In the genomic region with DNA sequence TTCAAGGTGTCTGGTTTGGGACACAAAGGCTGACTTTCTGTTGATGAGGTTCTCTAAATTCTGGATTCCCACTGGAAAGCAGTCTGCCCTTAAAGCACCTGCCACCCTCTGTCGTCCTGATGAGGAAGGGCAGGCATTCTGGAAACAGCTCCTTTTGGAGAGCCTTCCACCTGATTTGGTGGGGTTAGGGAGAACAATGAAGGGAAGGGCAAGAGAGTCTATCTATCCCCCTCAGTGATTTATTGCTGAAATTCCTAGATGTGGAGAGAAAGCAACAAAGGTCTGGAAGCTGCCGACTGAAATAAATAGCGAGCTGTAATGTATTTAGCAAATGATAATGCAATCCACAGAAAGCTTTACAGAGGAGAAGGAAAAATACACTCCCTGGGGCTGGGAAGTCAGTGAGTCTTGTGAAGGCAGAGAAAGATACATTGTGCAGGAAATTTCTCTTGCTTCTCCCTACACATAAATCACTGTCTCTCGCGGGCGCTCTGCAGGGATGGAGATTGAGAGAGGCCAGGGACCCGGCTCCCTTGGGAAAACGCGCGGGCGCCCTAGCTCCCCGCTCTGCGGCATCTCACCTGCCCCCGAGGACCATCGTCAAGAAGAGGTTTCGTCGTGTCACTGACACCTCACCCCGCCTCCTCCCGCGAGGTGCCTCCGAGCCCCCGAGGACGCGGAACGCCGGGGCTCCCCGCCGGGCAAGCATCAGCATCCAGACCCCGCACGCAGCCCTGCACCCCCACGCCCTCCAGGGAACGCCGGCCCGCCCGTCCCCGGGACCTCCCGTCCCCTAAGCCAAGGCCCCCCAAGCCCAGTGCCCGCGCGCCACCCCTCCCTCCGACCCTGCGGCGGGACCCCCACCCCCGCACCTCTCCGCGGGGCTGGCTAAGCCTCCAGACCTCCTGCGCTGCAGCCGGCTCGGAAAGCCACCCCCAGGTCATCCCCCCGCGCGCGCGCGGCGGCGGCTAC, we compare ENCODE assay signal across 8 cellular contexts. TPM values are rescaled to one million over a fixed set of nuclear protein-coding genes. Genes with fewer than 3 reads are reported as not detected.
A peak's percentile ranks its signal among the peaks of the same experiment; 100 is the strongest.
DNase-seq lines count a peak whose midpoint lies in the region; ATAC-seq and TF ChIP-seq lines count a peak whose summit lies in the region.

No MANE protein-coding gene starts in this region.

- H3K36me3 Mint-ChIP-seq in IgD-negative memory B cell, result no peaks in the 10 kb centered on the region

- TF ChIP-seq CTCF in left lung (IDR thresholded peaks at IDR 0.05), result peak; percentile 37

- H3K27ac ChIP-seq in SK-N-MC (no peak overlapping the region), left lung (peak overlapping the region in 1 of 2 donors; percentile 83)

- H3K27me3 ChIP-seq in left lung, result peaks cover 0 to 59% of the 10 kb centered on the region in 2 donors

- peak; percentile 6 for DNase-seq in activated effector memory CD4-positive, alpha-beta T cell treated with Interleukin-2 at 50 U/mL for 16 hours
- no peak for DNase-seq in activated effector memory CD4-positive, alpha-beta T cell treated with anti-CD3 and anti-CD28 coated beads, Interleukin-2, amount 50 U/mL, for 16 hours
- DNase-seq in SK-N-MC (ENCODE audit: low read depth, low spot score) (no peak), cerebellum (ENCODE audit: low spot score) (peak; percentile 76), left lung (peak; percentile 39 to 83), cortex of kidney (lab: John Stamatoyannopoulos, UW) (no peak)
- peak; percentile 43 for DNase-seq in stimulated activated CD4-positive, alpha-beta T cell treated with anti-CD3 and anti-CD28 coated beads, Interleukin-4, amount 100 ng/mL, for 1 hour

- H3K36me3 ChIP-seq in SK-N-MC (ENCODE audit: insufficient read depth, low read length) (no peaks in the 10 kb centered on the region), left lung (no peaks in the 10 kb centered on the region)

- no peaks in the 10 kb centered on the region for H3K4me1 Mint-ChIP-seq in IgD-negative memory B cell

- H3K4me1 ChIP-seq in left lung, result no peaks in the 10 kb centered on the region

- H3K9ac ChIP-seq in SK-N-MC (ENCODE audit: insufficient read length), result peak overlapping the region; percentile 62

- H3K27ac Mint-ChIP-seq in IgD-negative memory B cell, result peak overlapping the region in 2 of 3 donors; percentile 30 to 58

- intact Hi-C loops in left lung (cut with DNase I), result no loop called here

- peak; percentile 38 for ATAC-seq in left lung

- H3K4me3 Mint-ChIP-seq in IgD-negative memory B cell, result peak overlapping the region; percentile 73 to 91 (median 86)

- H3K9me3 Mint-ChIP-seq in IgD-negative memory B cell, result peaks cover 0 to 3% (median 0%) of the 10 kb centered on the region in 3 donors

- peaks cover 28% of the 10 kb centered on the region for H3K27me3 Mint-ChIP-seq in IgD-negative memory B cell

- peak overlapping the region; percentile 85 for H3K4me3 ChIP-seq in SK-N-MC
- peak overlapping the region; percentile 50 to 57 for H3K4me3 ChIP-seq in left lung

- H3K9me3 ChIP-seq in SK-N-MC (ENCODE audit: low read depth, low read length) (no peaks in the 10 kb centered on the region), left lung (no peaks in the 10 kb centered on the region)

RNA-seq across cellular contexts. Expression of a gene that starts 0.7 kb away (rescaled TPM):
- not detected for polyA plus RNA-seq in IgD-negative memory B cell
- total RNA-seq in cerebellum, result 35.1 TPM
- 10 to 100 TPM; 10.7 to 16.3 TPM for total RNA-seq in left lung

Comparison
In these comparisons a context has a peak if more than half of its experiments do, and no peak if none do; other contexts are left out.
1. DNase-seq: peak in activated effector memory CD4-positive, alpha-beta T cell treated with Interleukin-2 at 50 U/mL for 16 hours (single experiment), cerebellum (single experiment), left lung (2 of 2) and stimulated activated CD4-positive, alpha-beta T cell treated with anti-CD3 and anti-CD28 coated beads, Interleukin-4, amount 100 ng/mL, for 1 hour (single experiment); none in activated effector memory CD4-positive, alpha-beta T cell treated with anti-CD3 and anti-CD28 coated beads, Interleukin-2, amount 50 U/mL, for 16 hours (single experiment), SK-N-MC (single experiment) and cortex of kidney (single experiment).